ENCODE assay signal across 8 cellular contexts in the genomic region with DNA sequence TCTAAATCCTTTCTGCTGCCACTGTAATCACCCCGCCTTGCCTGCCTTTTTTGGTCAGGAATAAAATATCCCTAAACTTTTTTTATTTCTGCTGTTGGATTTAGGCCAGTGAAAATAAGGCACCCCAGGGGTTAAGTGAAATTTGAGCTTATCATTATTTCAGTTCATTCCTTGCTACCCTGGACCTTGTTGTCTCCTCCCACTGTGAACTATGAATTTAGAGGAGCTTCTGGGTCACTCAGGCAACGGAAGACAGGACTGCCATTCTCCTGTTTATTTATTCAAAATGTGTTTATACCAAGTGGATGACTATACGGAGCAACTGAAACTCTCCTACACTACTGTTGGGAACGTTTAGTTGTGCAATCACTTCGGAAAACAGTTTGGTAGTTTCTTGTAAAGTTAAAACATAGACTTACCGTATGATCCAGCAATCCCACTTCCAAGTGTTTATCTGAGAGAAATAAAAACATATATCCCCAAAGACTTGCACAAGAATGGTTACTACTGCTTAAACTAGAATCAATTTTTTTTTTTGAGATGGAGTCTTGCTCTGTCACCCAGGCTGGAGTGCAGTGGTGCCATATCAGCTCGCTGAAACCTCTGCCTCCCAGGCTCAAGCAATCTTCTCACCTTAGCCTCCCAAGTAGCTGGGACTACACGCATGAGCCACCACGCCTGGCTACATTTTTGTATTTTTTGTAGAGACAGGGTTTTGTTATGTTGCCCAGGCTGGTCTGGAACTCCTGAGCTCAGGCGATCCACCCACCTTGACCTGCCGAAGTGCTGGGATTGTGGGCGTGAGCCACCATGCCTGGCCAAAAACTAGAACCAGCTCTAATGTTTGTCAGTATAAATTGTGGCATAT. TPM values are rescaled to one million over a fixed set of nuclear protein-coding genes. Genes with fewer than 3 reads are reported as not detected.
DNase-seq lines count a peak whose midpoint lies in the region; ATAC-seq, FAIRE-seq and TF ChIP-seq lines count a peak whose summit lies in the region.

No MANE protein-coding gene starts in this region.

- TF ChIP-seq EP300 in transverse colon (IDR thresholded peaks at IDR 0.05; ENCODE audit: low read depth): no peak

- TF ChIP-seq POLR2A in transverse colon (IDR thresholded peaks at IDR 0.05): no peak

- FAIRE-seq in astrocyte (lab: Jason Lieb, UNC): no peak
- no peak for FAIRE-seq in kidney (lab: Jason Lieb, UNC)

- in situ Hi-C loops in transverse colon (cut with MboI; ENCODE audit: low pct_ligation_motif_present in 1 of 4, low pct_unique_long_range_greater_than_20kb in 1 of 4, low sequenced_read_pairs in 3 of 4): no loop called here

- no peaks in the 10 kb centered on the region for H3K36me3 Mint-ChIP-seq in astrocyte (ENCODE audit: low read depth, unreplicated experiment)

- no peaks in the 10 kb centered on the region for H3K9me3 ChIP-seq in astrocyte (ENCODE audit: insufficient read depth, low read depth, low read length)
- no peaks in the 10 kb centered on the region for H3K9me3 ChIP-seq in transverse colon
- H3K9me3 ChIP-seq in kidney (ENCODE audit: control insufficient read depth in 1 of 2, low read length in 2 of 2): no peaks in the 10 kb centered on the region

- H3K4me2 ChIP-seq in astrocyte (ENCODE audit: low read length): peak overlapping the region; percentile 53

- H3K27ac Mint-ChIP-seq in astrocyte (ENCODE audit: unreplicated experiment): no peak overlapping the region

- no peak overlapping the region for H3K9ac ChIP-seq in astrocyte (ENCODE audit: low read length)
- H3K9ac ChIP-seq in kidney (ENCODE audit: low read length in 2 of 2): no peak overlapping the region

- no peaks in the 10 kb centered on the region for H3K9me3 Mint-ChIP-seq in astrocyte (ENCODE audit: unreplicated experiment)

- H3K4me3 Mint-ChIP-seq in astrocyte (ENCODE audit: unreplicated experiment): no peak overlapping the region

- H3K4me1 ChIP-seq in astrocyte (ENCODE audit: insufficient read depth, low read length): peaks cover 17% of the 10 kb centered on the region
- H3K4me1 ChIP-seq in transverse colon: peaks cover 14 to 46% (median 27%) of the 10 kb centered on the region in 4 donors
- H3K4me1 ChIP-seq in kidney (ENCODE audit: control insufficient read depth in 1 of 2, insufficient read depth in 1 of 2, low read depth in 1 of 2, low read length in 2 of 2): peaks cover 3 to 7% of the 10 kb centered on the region in 2 donors

- peaks cover 24% of the 10 kb centered on the region for H3K79me2 ChIP-seq in astrocyte (ENCODE audit: insufficient read depth, low read length)

- H3K27me3 ChIP-seq in astrocyte (ENCODE audit: insufficient read depth, low read length) (no peaks in the 10 kb centered on the region), transverse colon (no peaks in the 10 kb centered on the region)

- ATAC-seq in left lobe of liver (peak; percentile 41), HG02610 (IDR thresholded peaks at IDR 0.05; ENCODE audit: unreplicated experiment) (no peak), GM18858 (IDR thresholded peaks at IDR 0.05; ENCODE audit: unreplicated experiment) (no peak)

- no peak overlapping the region for H2AFZ ChIP-seq in astrocyte (ENCODE audit: low read depth, low read length)

- TF ChIP-seq CTCF in astrocyte (IDR thresholded peaks at IDR 0.05; ENCODE audit: insufficient read depth, low read depth, low read length) (no peak), transverse colon (IDR thresholded peaks at IDR 0.05) (no peak), kidney (IDR thresholded peaks at IDR 0.05; ENCODE audit: borderline replicate concordance, extremely low read depth, insufficient read depth) (no peak)

- no peaks in the 10 kb centered on the region for H3K27me3 Mint-ChIP-seq in astrocyte (ENCODE audit: low read depth, unreplicated experiment)

- intact Hi-C loops in transverse colon (cut with DNase I; ENCODE audit: low total_unique reads): no loop called here
- intact Hi-C loops in kidney (cut with DNase I): no loop called here

- H3K27ac ChIP-seq in astrocyte (ENCODE audit: low read depth, low read length): no peak overlapping the region
- H3K27ac ChIP-seq in transverse colon: peak overlapping the region; percentile 77 to 83 (median 80)
- no peak overlapping the region for H3K27ac ChIP-seq in kidney (ENCODE audit: low read depth in 2 of 2, low read length in 2 of 2)

- whole genome bisulfite sequencing in transverse colon (ENCODE audit: low coverage in 1 of 2), 2 donors: 57 to 65% methylated on average over 9 to 12 of the region's 12 CpGs

- peaks cover 15% of the 10 kb centered on the region for H3K4me1 Mint-ChIP-seq in astrocyte (ENCODE audit: low read depth, unreplicated experiment)

- peaks cover 17% of the 10 kb centered on the region for H4K20me1 ChIP-seq in astrocyte (ENCODE audit: insufficient read depth, low read length)

- H3K4me3 ChIP-seq in astrocyte (ENCODE audit: insufficient read depth, low read depth, low read length) (no peak overlapping the region), transverse colon (no peak overlapping the region), kidney (ENCODE audit: low read length in 2 of 2) (no peak overlapping the region)

- DNase-seq in NCI-H748 (lab: John Stamatoyannopoulos, UW; ENCODE audit: unreplicated experiment) (peak; percentile 34), NCI-H748 treated with DMSO at 0.1 percent for 48 hours (lab: John Stamatoyannopoulos, UW) (no peak), astrocyte (ENCODE audit: low read depth) (peak; percentile 53), left lobe of liver (ENCODE audit: low spot score) (peak; percentile 45), transverse colon (no peak), kidney (no peak)

- H3K36me3 ChIP-seq in astrocyte (ENCODE audit: insufficient read depth, low read length): no peaks in the 10 kb centered on the region
- H3K36me3 ChIP-seq in transverse colon: no peaks in the 10 kb centered on the region
- H3K36me3 ChIP-seq in kidney (ENCODE audit: control insufficient read depth in 1 of 2, insufficient read depth in 2 of 2, low read length in 2 of 2): no peaks in the 10 kb centered on the region

RNA-seq across cellular contexts. Expression of gene TRAFD1, which starts 2.3 kb away (rescaled TPM):
- total RNA-seq in astrocyte (35.6 TPM in 2 replicates), left lobe of liver (9.8 TPM), transverse colon (10 to 100 TPM; 15.3 to 36.8 (median 31.1) TPM), kidney (27.1 TPM)
- 16.4 TPM for polyA plus RNA-seq in kidney (ENCODE audit: insufficient read depth, low read depth, low replicate concordance)

RNA-seq across cellular contexts. Expression of gene NAA25, which starts 14.5 kb away (rescaled TPM):
- 32.8 and 35.2 TPM in 2 replicates for total RNA-seq in astrocyte
- 7.6 TPM for total RNA-seq in left lobe of liver
- total RNA-seq in transverse colon: 10 to 100 TPM in 3 of 4 donors, 1 to 10 TPM in 1; 6.7 to 63.7 (median 18.4) TPM
- 22.8 TPM for total RNA-seq in kidney
- polyA plus RNA-seq in kidney (ENCODE audit: insufficient read depth, low read depth, low replicate concordance): 3.2 TPM

Comparison
In these comparisons a context has a peak if more than half of its experiments do, and no peak if none do; other contexts are left out.
1. DNase-seq: peak in NCI-H748 (single experiment), astrocyte (single experiment) and left lobe of liver (single experiment); none in NCI-H748 treated with DMSO at 0.1 percent for 48 hours (single experiment), transverse colon (single experiment) and kidney (single experiment).
2. H3K27ac ChIP-seq: peak in transverse colon (4 of 4); none in astrocyte (single experiment) and kidney (0 of 2).